Comparison of ENCODE assay signal across 10 cellular contexts in genomic region chr21:33384851-33385331, GRCh38. TPM values are rescaled to one million over a fixed set of nuclear protein-coding genes. Genes with fewer than 3 reads are reported as not detected.
DNase-seq lines count a peak whose midpoint lies in the region; ATAC-seq, FAIRE-seq and TF ChIP-seq lines count a peak whose summit lies in the region.
"Had no signal": no experiment of that assay in that cellular context is flagged by ENCODE, and none has a peak within 500 bp of the region (broad histone marks: within the 10 kb centered on the region; RNA-seq: fewer than 3 reads in every experiment).

No MANE protein-coding gene starts in this region.

- no peak for TF ChIP-seq POLR2A in breast epithelium (IDR thresholded peaks at IDR 0.05)

- H3K36me3 ChIP-seq in kidney (ENCODE audit: control insufficient read depth in 1 of 2, insufficient read depth in 2 of 2, low read length in 2 of 2) (no peaks in the 10 kb centered on the region), thymus (ENCODE audit: control insufficient read depth, insufficient read depth) (no peaks in the 10 kb centered on the region), breast epithelium (no peaks in the 10 kb centered on the region)

- intact Hi-C loops in kidney (cut with DNase I) (no loop called here), breast epithelium (cut with DNase I; ENCODE audit: low total_unique reads) (no loop called here)

- ATAC-seq in HG03469 (IDR thresholded peaks at IDR 0.05; ENCODE audit: unreplicated experiment) = no peak

- H3K4me1 ChIP-seq in kidney (ENCODE audit: control insufficient read depth in 1 of 2, insufficient read depth in 1 of 2, low read depth in 1 of 2, low read length in 2 of 2) (peaks cover 0 to 9% of the 10 kb centered on the region in 2 donors), thymus (ENCODE audit: control insufficient read depth, insufficient read depth, low read length) (peaks cover 15% of the 10 kb centered on the region), breast epithelium (peaks cover 0 to 6% of the 10 kb centered on the region in 2 donors)

- DNase-seq in activated gamma-delta T cell treated with Interleukin-2 at 50 U/mL for 16 hours = peak; percentile 35
- DNase-seq in activated gamma-delta T cell (lab: John Stamatoyannopoulos, UW) = no peak
- DNase-seq in activated T-cell treated with anti-CD3 and anti-CD28 coated beads, Interleukin-2, amount 50 U/mL, for 1 hour = peak; percentile 42
- DNase-seq in kidney = peak; percentile 52
- no peak for DNase-seq in breast epithelium (ENCODE audit: low spot score in 2 of 2)
- DNase-seq in Kasumi-1 (lab: John Stamatoyannopoulos, UW) = no peak
- DNase-seq: NCI-H748 treated with DMSO at 0.1 percent for 48 hours had no signal

- H3K27ac ChIP-seq in kidney (ENCODE audit: low read depth in 2 of 2, low read length in 2 of 2) (no peak overlapping the region), thymus (ENCODE audit: low read depth) (peak overlapping the region; percentile 53), breast epithelium (no peak overlapping the region)
- H3K27ac ChIP-seq: hepatocyte had no signal

- H3K4me3 ChIP-seq in kidney (ENCODE audit: low read length in 2 of 2) (no peak overlapping the region), thymus (ENCODE audit: low read length) (no peak overlapping the region), breast epithelium (no peak overlapping the region)
- H3K4me3 ChIP-seq: hepatocyte had no signal

- H3K9me3 ChIP-seq in kidney (ENCODE audit: control insufficient read depth in 1 of 2, low read length in 2 of 2) = no peaks in the 10 kb centered on the region
- no peaks in the 10 kb centered on the region for H3K9me3 ChIP-seq in thymus (ENCODE audit: control insufficient read depth)
- no peaks in the 10 kb centered on the region for H3K9me3 ChIP-seq in breast epithelium

- no peak for FAIRE-seq in kidney (lab: Jason Lieb, UNC)

- H3K27me3 ChIP-seq in thymus (ENCODE audit: control insufficient read depth, insufficient read depth) = no peaks in the 10 kb centered on the region
- no peaks in the 10 kb centered on the region for H3K27me3 ChIP-seq in breast epithelium
- H3K27me3 ChIP-seq: hepatocyte had no signal

- no peak overlapping the region for H3K9ac ChIP-seq in kidney (ENCODE audit: low read length in 2 of 2)

- TF ChIP-seq CTCF in kidney (IDR thresholded peaks at IDR 0.05; ENCODE audit: borderline replicate concordance, extremely low read depth, insufficient read depth) = no peak
- TF ChIP-seq CTCF in breast epithelium (IDR thresholded peaks at IDR 0.05) = no peak

- 74% methylated on average over 16 of the region's 16 CpGs for WGBS in thymus

RNA-seq across cellular contexts. Expression of gene IFNGR2, which starts 18.3 kb away (rescaled TPM):
- total RNA-seq in kidney (68.3 TPM), breast epithelium (10 to 100 TPM; 61.6 to 76.7 (median 70.8) TPM)
- polyA plus RNA-seq in kidney (ENCODE audit: insufficient read depth, low read depth, low replicate concordance) (57.6 TPM), thymus (111 TPM)

Comparison
In these comparisons a context has a peak if more than half of its experiments do, and no peak if none do; other contexts are left out.
1. DNase-seq: peak in activated gamma-delta T cell treated with Interleukin-2 at 50 U/mL for 16 hours (single experiment), activated T-cell treated with anti-CD3 and anti-CD28 coated beads, Interleukin-2, amount 50 U/mL, for 1 hour (single experiment) and kidney (single experiment); none in activated gamma-delta T cell (single experiment), breast epithelium (0 of 2) and Kasumi-1 (0 of 2).